Comparison of ENCODE assay signal across 8 cellular contexts in the genomic region with DNA sequence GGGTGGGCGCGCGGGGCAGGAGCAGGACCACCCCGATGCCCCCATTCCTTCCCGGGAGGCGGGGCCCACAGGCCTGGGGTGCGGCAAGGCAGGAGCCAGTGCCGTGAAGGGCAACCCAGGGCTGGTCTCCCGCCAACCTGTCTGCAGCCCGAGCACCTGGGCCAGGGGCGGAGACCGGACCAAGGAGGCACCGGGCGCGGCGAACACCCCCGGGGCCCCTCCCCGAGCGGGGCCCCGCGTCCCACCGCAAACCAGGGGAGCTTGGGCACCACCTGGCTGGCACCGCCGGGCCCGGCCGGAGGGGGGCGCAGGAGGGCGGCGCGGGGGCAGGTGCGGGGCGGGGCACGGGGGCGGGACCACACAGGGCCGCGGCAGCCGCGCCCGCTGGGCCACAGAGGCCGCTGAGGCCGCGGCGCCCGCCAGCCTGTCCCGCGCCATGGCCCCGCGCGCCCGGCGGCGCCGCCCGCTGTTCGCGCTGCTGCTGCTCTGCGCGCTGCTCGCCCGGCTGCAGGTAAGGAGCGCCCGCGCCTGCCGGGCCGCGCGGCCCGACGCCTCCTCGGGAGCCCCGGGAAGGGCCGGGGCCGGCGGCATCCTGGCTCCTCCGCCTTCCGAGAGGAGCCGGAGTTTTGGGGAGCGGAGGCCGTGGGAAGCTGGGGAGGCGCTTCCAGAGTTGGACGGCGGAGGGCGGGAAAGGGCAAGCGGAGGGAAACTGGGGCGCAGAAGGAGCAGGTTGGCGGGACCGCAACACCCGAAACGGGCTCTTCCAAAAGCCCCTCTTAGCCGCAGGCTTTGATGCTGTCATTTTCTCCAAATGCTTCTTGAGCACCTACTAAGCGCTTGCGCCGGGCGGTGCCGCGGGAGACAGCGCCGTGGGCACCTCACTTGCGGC. TPM values are rescaled to one million over a fixed set of nuclear protein-coding genes. Genes with fewer than 3 reads are reported as not detected.
DNase-seq lines count a peak whose midpoint lies in the region; ATAC-seq and TF ChIP-seq lines count a peak whose summit lies in the region.

Gene TNFRSF11A (plus strand): TSS at position 394 of the 889 bp plus-strand sequence. CDS start 43 bp downstream, at position 437.

- no TSS peak for BruUV-seq in Caco-2 (replicated peaks; lab: Mats Ljungman, UMichigan)

- H3K4me1 ChIP-seq in Caco-2 = no peaks in the 10 kb centered on the region
- H3K4me1 ChIP-seq in ascending aorta = peaks cover 6 to 26% of the 10 kb centered on the region in 2 donors

- DNase-seq in Caco-2 = peak in 1 of 2 experiments; percentile 54
- DNase-seq in HK-2 (ENCODE audit: unreplicated experiment) = peak; percentile 56
- DNase-seq in SW480 (ENCODE audit: low spot score) = peak; percentile 2
- no peak for DNase-seq in ascending aorta (ENCODE audit: low spot score in 2 of 2)
- peak; percentile 92 for DNase-seq in iPS-NIHi11 (ENCODE audit: low spot score)
- DNase-seq in stimulated activated CD4-positive, alpha-beta T cell treated with anti-CD3 and anti-CD28 coated beads, Interleukin-1b, Interleukin-23, amount 100 ng/mL, for 48 hours = peak; percentile 63
- no peak for DNase-seq in globus pallidus (ENCODE audit: low spot score)

- H3K27me3 ChIP-seq in Caco-2 (replicated peaks; ENCODE audit: control insufficient read depth, insufficient read depth, low read length) (no peaks in the 10 kb centered on the region; the same call in 1 of the 2 replicates), ascending aorta (peaks cover 3% of the 10 kb centered on the region)

- peak within 1 kb of the TSS; percentile 41 for H3K4me3 ChIP-seq in Caco-2 (ENCODE audit: low read depth, low read length)
- peak within 1 kb of the TSS; percentile 51 to 64 for H3K4me3 ChIP-seq in ascending aorta

- peak; percentile 56 for ATAC-seq in GM19463 (IDR thresholded peaks at IDR 0.05; ENCODE audit: unreplicated experiment)

- no peak within 1 kb of the TSS for H3K27ac ChIP-seq in ascending aorta

- no peak within 1 kb of the TSS for H3K27ac Mint-ChIP-seq in Caco-2 (ENCODE audit: unreplicated experiment)

- POLR2A ChIA-PET in Caco-2 (lab: Charles Lee) = no interaction called here

- CTCF ChIA-PET in Caco-2 (lab: Charles Lee) = interaction anchor here (0.6 kb wide), 1 partner anchor 972 kb away, joined by 4 read pairs; no protein-coding TSS in a partner anchor

- H3K36me3 ChIP-seq in Caco-2 (ENCODE audit: control insufficient read depth, insufficient read depth, low read length) = no peaks in the 10 kb centered on the region
- no peaks in the 10 kb centered on the region for H3K36me3 ChIP-seq in ascending aorta

- peaks cover 7% of the 10 kb centered on the region for H3K4me1 Mint-ChIP-seq in Caco-2 (ENCODE audit: low read depth, unreplicated experiment)

- H3K9me3 ChIP-seq in Caco-2 (no peaks in the 10 kb centered on the region), ascending aorta (no peaks in the 10 kb centered on the region)

- intact Hi-C loops in Caco-2 (cut with micrococcal nuclease; ENCODE audit: unreplicated experiment) (no loop called here), ascending aorta (cut with DNase I) (no loop called here)

- H3K27me3 Mint-ChIP-seq in Caco-2 (ENCODE audit: insufficient read depth, unreplicated experiment) = peaks cover 4% of the 10 kb centered on the region

- H3K9me3 Mint-ChIP-seq in Caco-2 (ENCODE audit: unreplicated experiment) = no peaks in the 10 kb centered on the region

- TF ChIP-seq CTCF in Caco-2 (IDR thresholded peaks at IDR 0.05; ENCODE audit: insufficient read depth in 1 of 2, low read depth in 1 of 2, low read length in 1 of 2, severe bottlenecking in 1 of 2, unreplicated experiment in 1 of 2) (peak; percentile 18 to 20), ascending aorta (IDR thresholded peaks at IDR 0.05) (peak in 1 of 3 experiments; percentile 10)

- H3K36me3 Mint-ChIP-seq in Caco-2 (ENCODE audit: insufficient read depth, unreplicated experiment) = no peaks in the 10 kb centered on the region

- peak within 1 kb of the TSS; percentile 79 for H3K4me3 Mint-ChIP-seq in Caco-2 (ENCODE audit: unreplicated experiment)

RNA-seq across cellular contexts. Expression of gene TNFRSF11A, which starts in this region (rescaled TPM):
- total RNA-seq in Caco-2 (2022) (0.16 TPM in 2 replicates), ascending aorta (2.7 TPM)

Comparison
In these comparisons a context has a peak if more than half of its experiments do, and no peak if none do; other contexts are left out.
1. DNase-seq: peak in HK-2 (single experiment), SW480 (single experiment), iPS-NIHi11 (single experiment) and stimulated activated CD4-positive, alpha-beta T cell treated with anti-CD3 and anti-CD28 coated beads, Interleukin-1b, Interleukin-23, amount 100 ng/mL, for 48 hours (single experiment); none in ascending aorta (0 of 2) and globus pallidus (single experiment).